ENCODE assay signal across 15 cellular contexts in the genomic region with DNA sequence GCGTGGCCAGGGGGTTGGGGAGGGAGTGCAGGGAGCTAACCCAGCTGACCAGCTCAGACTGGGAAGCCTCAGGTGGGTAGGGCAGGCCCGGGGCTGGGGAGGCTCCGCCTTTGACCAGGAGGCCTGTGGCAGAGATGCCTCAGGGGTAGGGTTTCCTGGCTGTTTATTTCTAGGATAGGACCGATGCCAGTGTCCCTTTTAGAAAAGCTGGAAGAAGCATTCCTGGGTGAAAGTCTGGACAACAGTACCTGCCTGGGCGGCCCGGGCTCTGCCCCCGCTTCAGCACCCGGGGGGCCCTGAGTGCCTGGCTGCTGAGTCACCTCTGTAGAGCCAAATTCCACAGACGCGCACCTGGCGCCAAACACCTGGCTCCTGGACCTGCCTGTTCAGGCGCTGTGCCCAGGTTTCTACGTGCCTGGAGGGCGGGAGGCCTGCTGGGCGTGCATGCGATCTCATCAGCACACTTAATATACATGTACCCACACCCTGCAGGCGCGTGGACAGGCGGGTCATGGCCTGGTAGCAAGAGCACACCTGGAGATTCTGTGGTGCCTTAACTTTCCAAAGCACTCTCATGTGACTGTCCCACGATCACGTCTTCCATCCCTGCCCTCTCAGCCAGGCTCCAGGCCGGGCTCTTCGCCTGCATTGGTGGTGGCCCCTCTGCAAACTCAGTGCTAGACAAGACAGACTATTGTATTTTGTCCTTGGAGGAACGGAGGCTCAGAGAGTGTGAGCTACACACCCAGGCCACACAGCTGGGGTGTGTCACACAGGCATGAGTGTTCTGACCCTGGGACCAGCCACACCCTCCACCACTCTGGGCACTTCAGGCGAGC.
A peak's percentile ranks its signal among the peaks of the same experiment; 100 is the strongest.
DNase-seq lines count a peak whose midpoint lies in the region; ATAC-seq and TF ChIP-seq lines count a peak whose summit lies in the region.
"Had no signal": no experiment of that assay in that cellular context is flagged by ENCODE, and none has a peak within 500 bp of the region (broad histone marks: within the 10 kb centered on the region; RNA-seq: fewer than 3 reads in every experiment).

No MANE protein-coding gene starts in this region.

- peaks cover 15% of the 10 kb centered on the region for H3K9me3 Mint-ChIP-seq in Caco-2 (ENCODE audit: unreplicated experiment)

- POLR2A ChIA-PET in Caco-2 (lab: Charles Lee) = interaction anchor here (1.0 kb wide), 1 partner anchor 264 kb away, joined by 3 read pairs; a partner anchor contains a TSS

- H3K27me3 ChIP-seq in Caco-2 (replicated peaks; ENCODE audit: control insufficient read depth, insufficient read depth, low read length) (no peaks in the 10 kb centered on the region), neuronal stem cell (ENCODE audit: control insufficient read depth in 3 of 3, insufficient read depth in 3 of 3, low read depth in 1 of 3, low read length in 3 of 3) (peaks cover 0 to 1% (median 0%) of the 10 kb centered on the region in 3 experiments)

- no CpG with 5 or more reads among the region's 25 CpGs for WGBS in neuronal stem cell (ENCODE audit: extremely low coverage in 2 of 2, insufficient read length in 2 of 2, insufficient replicate concordance in 1 of 2), 2 donors

- DNase-seq in Caco-2 = peak; percentile 81 to 94
- peak; percentile 13 for DNase-seq in NCI-H1436 treated with DMSO at 0.1 percent for 48 hours (lab: John Stamatoyannopoulos, UW)
- DNase-seq in neuronal stem cell (ENCODE audit: low spot score) = no peak
- no peak for DNase-seq in NOMO-1 treated with DMSO at 0.1 percent for 48 hours (lab: John Stamatoyannopoulos, UW; ENCODE audit: unreplicated experiment)
- DNase-seq in RKO (ENCODE audit: low spot score) = no peak
- no peak for DNase-seq in stimulated activated CD4-positive, alpha-beta T cell treated with anti-CD3 and anti-CD28 coated beads, Interleukin-2, amount 100 ng/mL, for 24 hours
- DNase-seq: activated CD4-positive, CD25-positive, alpha-beta regulatory T cell treated with anti-CD3 and anti-CD28 coated beads, Interleukin-2, amount 50 U/mL, for 72 hours; mesendoderm; stimulated activated naive B cell treated with anti-CD40 and anti-IgM and Interleukin-4, amounts not matched to agents 10 μg/mL and 1 μg/mL and 100 μg/mL, for 72 hours had no signal

- H2BK15ac ChIP-seq in neuronal stem cell (ENCODE audit: low read length) = peak overlapping the region; percentile 89

- H2BK12ac ChIP-seq in neuronal stem cell (ENCODE audit: low read length) = no peak overlapping the region

- H3K23ac ChIP-seq in neuronal stem cell (ENCODE audit: low read depth, low read length, poor library complexity) = no peak overlapping the region

- H3K36me3 Mint-ChIP-seq in Caco-2 (ENCODE audit: insufficient read depth, unreplicated experiment) = no peaks in the 10 kb centered on the region
- H3K36me3 Mint-ChIP-seq: stimulated activated naive B cell treated with anti-CD40 and anti-IgM and Interleukin-4, amounts not matched to agents 10 μg/mL and 1 μg/mL and 100 μg/mL, for 72 hours had no signal

- H4K8ac ChIP-seq in neuronal stem cell (ENCODE audit: low read depth, low read length) = no peak overlapping the region

- peak overlapping the region; percentile 75 for H3K27ac Mint-ChIP-seq in Caco-2 (ENCODE audit: unreplicated experiment)
- H3K27ac Mint-ChIP-seq: B cell; stimulated activated naive B cell treated with anti-CD40 and anti-IgM and Interleukin-4, amounts not matched to agents 10 μg/mL and 1 μg/mL and 100 μg/mL, for 72 hours had no signal

- no peak overlapping the region for H3K9ac ChIP-seq in neuronal stem cell (ENCODE audit: low read depth, low read length, poor library complexity)
- H3K9ac ChIP-seq: GM23248 had no signal

- no peak overlapping the region for H2BK5ac ChIP-seq in neuronal stem cell (ENCODE audit: low read length)

- peak overlapping the region; percentile 65 for H2AK5ac ChIP-seq in neuronal stem cell (ENCODE audit: low read depth, low read length)

- H3K4me1 Mint-ChIP-seq in Caco-2 (ENCODE audit: low read depth, unreplicated experiment) = peaks cover 10% of the 10 kb centered on the region
- H3K4me1 Mint-ChIP-seq: B cell; stimulated activated naive B cell treated with anti-CD40 and anti-IgM and Interleukin-4, amounts not matched to agents 10 μg/mL and 1 μg/mL and 100 μg/mL, for 72 hours had no signal

- H3K14ac ChIP-seq in neuronal stem cell (ENCODE audit: low read length) = no peak overlapping the region

- H3K27me3 Mint-ChIP-seq in Caco-2 (ENCODE audit: insufficient read depth, unreplicated experiment) = no peaks in the 10 kb centered on the region

- no TSS peak for BruUV-seq in Caco-2 (replicated peaks; lab: Mats Ljungman, UMichigan)

- TF ChIP-seq CTCF in Caco-2 (IDR thresholded peaks at IDR 0.05; ENCODE audit: insufficient read depth in 1 of 2, low read depth in 1 of 2, low read length in 1 of 2, severe bottlenecking in 1 of 2, unreplicated experiment in 1 of 2) (no peak), VCaP (conservative IDR thresholded peaks at IDR 0.05) (no peak)

- H3K9me3 ChIP-seq in Caco-2 (no peaks in the 10 kb centered on the region), neuronal stem cell (replicated peaks in 1 of 2; ENCODE audit: control insufficient read depth in 2 of 2, insufficient read depth in 1 of 2, low read depth in 1 of 2, low read length in 2 of 2) (peaks cover 0 to 4% of the 10 kb centered on the region in 2 donors)

- ATAC-seq in HG03139 (IDR thresholded peaks at IDR 0.05; ENCODE audit: unreplicated experiment) = no peak
- ATAC-seq: GM12878; stimulated activated naive B cell treated with anti-CD40 and anti-IgM and Interleukin-4, amounts not matched to agents 10 μg/mL and 1 μg/mL and 100 μg/mL, for 72 hours had no signal

- no peak overlapping the region for H2AFZ ChIP-seq in neuronal stem cell (ENCODE audit: low read length)
- H2AFZ ChIP-seq: GM23248 had no signal

- H3K27ac ChIP-seq in VCaP (peak overlapping the region; percentile 50), neuronal stem cell (replicated peaks; ENCODE audit: low read length) (no peak overlapping the region)
- H3K27ac ChIP-seq: GM23248 had no signal

- H3K79me1 ChIP-seq in neuronal stem cell (ENCODE audit: low read depth, low read length) = no peaks in the 10 kb centered on the region

- no peak overlapping the region for H3K4me2 ChIP-seq in neuronal stem cell (ENCODE audit: insufficient read depth, low read length, poor library complexity, severe bottlenecking)

- H3K36me3 ChIP-seq in Caco-2 (ENCODE audit: control insufficient read depth, insufficient read depth, low read length) (no peaks in the 10 kb centered on the region), neuronal stem cell (replicated peaks in 1 of 2; ENCODE audit: control insufficient read depth in 2 of 2, insufficient read depth in 2 of 2, low read length in 2 of 2) (no peaks in the 10 kb centered on the region)

- no peak overlapping the region for H2BK120ac ChIP-seq in neuronal stem cell (ENCODE audit: low read depth, low read length)

- H3K4me3 Mint-ChIP-seq in Caco-2 (ENCODE audit: unreplicated experiment) = no peak overlapping the region
- H3K4me3 Mint-ChIP-seq: B cell; stimulated activated naive B cell treated with anti-CD40 and anti-IgM and Interleukin-4, amounts not matched to agents 10 μg/mL and 1 μg/mL and 100 μg/mL, for 72 hours had no signal

- H3K4me3 ChIP-seq in Caco-2 (ENCODE audit: low read depth, low read length) (no peak overlapping the region), neuronal stem cell (ENCODE audit: low read length in 2 of 2) (no peak overlapping the region)
- H3K4me3 ChIP-seq: GM12878, GM23248, skin epidermis had no signal

- H4K91ac ChIP-seq in neuronal stem cell (ENCODE audit: low read depth, low read length, poor library complexity) = no peak overlapping the region

- no peak overlapping the region for H3K4ac ChIP-seq in neuronal stem cell (ENCODE audit: low read length)

- intact Hi-C loops in Caco-2 (cut with micrococcal nuclease; ENCODE audit: unreplicated experiment) = loop anchor here (5.0 kb wide), 1 partner anchor 266 kb away; a partner anchor contains a TSS

- CTCF ChIA-PET in Caco-2 (lab: Charles Lee) = no interaction called here

- H3K4me1 ChIP-seq in Caco-2 (peaks cover 36% of the 10 kb centered on the region), neuronal stem cell (ENCODE audit: control insufficient read depth in 2 of 2, insufficient read depth in 1 of 2, low read depth in 1 of 2, low read length in 2 of 2) (peaks cover 0 to 8% of the 10 kb centered on the region in 2 donors)

- H3K18ac ChIP-seq in neuronal stem cell (ENCODE audit: low read length) = peak overlapping the region; percentile 53

Comparison
In these comparisons a context has a peak if more than half of its experiments do, and no peak if none do; other contexts are left out.
1. DNase-seq: peak in Caco-2 (2 of 2) and NCI-H1436 treated with DMSO at 0.1 percent for 48 hours (single experiment); none in neuronal stem cell (single experiment), NOMO-1 treated with DMSO at 0.1 percent for 48 hours (single experiment), RKO (single experiment) and stimulated activated CD4-positive, alpha-beta T cell treated with anti-CD3 and anti-CD28 coated beads, Interleukin-2, amount 100 ng/mL, for 24 hours (0 of 2).